Comparison of ENCODE assay signal across 8 cellular contexts in the genomic region with DNA sequence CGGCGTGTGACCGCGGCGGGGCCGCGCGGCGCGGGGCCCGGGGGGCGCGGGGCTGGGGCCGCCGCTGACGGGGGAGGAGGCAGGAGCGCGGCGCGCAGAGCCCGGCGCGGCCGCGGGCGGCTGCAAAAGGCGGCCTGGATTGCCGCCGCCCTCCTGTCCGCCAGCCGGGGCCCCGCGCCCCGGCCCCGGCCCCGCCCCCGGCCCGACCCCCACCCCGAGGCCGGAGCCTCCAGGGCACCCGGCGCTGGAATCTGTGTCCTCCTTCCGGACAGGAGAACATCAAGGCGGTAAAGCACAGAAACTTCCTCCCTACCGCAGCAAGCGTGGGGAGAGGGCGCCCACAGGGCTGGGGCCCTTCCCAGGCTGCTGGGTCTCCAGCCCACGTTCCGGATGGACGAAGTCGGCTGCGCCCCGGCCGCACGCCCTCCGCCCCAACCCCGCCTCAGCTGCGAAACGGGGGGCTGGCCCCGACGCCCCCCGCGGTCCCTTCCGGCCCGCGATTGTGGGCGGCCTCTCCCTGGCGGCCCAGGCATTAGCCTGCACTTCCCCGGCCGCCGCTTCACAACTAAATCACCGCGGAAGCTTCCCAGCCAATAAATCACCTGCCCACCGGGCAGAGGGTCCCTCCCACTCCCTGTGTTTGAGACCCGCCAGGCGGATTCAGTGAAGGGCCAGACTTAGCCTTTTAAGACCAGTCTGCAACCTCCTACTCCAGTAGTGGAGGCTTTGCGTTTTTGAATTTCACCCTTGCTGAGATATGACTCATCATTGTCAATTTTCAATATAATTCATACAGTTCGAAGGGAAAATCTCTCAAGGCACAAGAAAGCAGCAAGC.
DNase-seq lines count a peak whose midpoint lies in the region; ATAC-seq and TF ChIP-seq lines count a peak whose summit lies in the region.

No MANE protein-coding gene starts in this region.

- H3K14ac ChIP-seq in trophoblast cell (ENCODE audit: low read length), result peak overlapping the region; percentile 94

- H3K4me1 ChIP-seq in SJSA1 (replicated peaks) (peaks cover 30% of the 10 kb centered on the region), trophoblast cell (ENCODE audit: control insufficient read depth in 1 of 2, insufficient read depth in 2 of 2, low read length in 2 of 2) (peaks cover 6 to 15% of the 10 kb centered on the region in 2 experiments)

- peak overlapping the region; percentile 43 for H2AFZ ChIP-seq in trophoblast cell (ENCODE audit: insufficient read depth, low read length, poor library complexity)

- H3K4me3 Mint-ChIP-seq in activated naive CD4-positive, alpha-beta T cell treated with anti-CD3 and anti-CD28 coated beads, Interleukin-2, amount 50 U/mL, for 24 hours, result peak overlapping the region; percentile 94

- H3K36me3 ChIP-seq in SJSA1 (peaks cover 27% of the 10 kb centered on the region), trophoblast cell (ENCODE audit: control insufficient read depth in 1 of 2, insufficient read depth in 2 of 2, low read length in 2 of 2) (peaks cover 0 to 7% of the 10 kb centered on the region in 2 experiments)

- DNase-seq in DMS53 (lab: John Stamatoyannopoulos, UW), result peak; percentile 79
- DNase-seq in HL-60 (ENCODE audit: low read depth in 1 of 2, low spot score in 1 of 2), result peak; percentile 40 to 45
- peak; percentile 57 to 67 for DNase-seq in SJSA1 (ENCODE audit: low read depth in 1 of 2, low spot score in 2 of 2)
- peak; percentile 80 for DNase-seq in Right ventricle myocardium inferior (ENCODE audit: missing footprints)
- peak; percentile 42 to 59 for DNase-seq in trophoblast cell

- H4K12ac ChIP-seq in trophoblast cell (ENCODE audit: low read depth, low read length), result peak overlapping the region; percentile 71

- peak overlapping the region; percentile 98 for H3K27ac Mint-ChIP-seq in activated naive CD4-positive, alpha-beta T cell treated with anti-CD3 and anti-CD28 coated beads, Interleukin-2, amount 50 U/mL, for 24 hours

- H2BK120ac ChIP-seq in trophoblast cell (ENCODE audit: insufficient read depth, low read length, poor library complexity), result peak overlapping the region; percentile 95

- peak overlapping the region; percentile 76 for H4K8ac ChIP-seq in trophoblast cell (ENCODE audit: low read depth, low read length)

- H3K4ac ChIP-seq in trophoblast cell (ENCODE audit: low read depth, low read length), result peak overlapping the region; percentile 96

- H2BK5ac ChIP-seq in trophoblast cell (ENCODE audit: low read depth, low read length, poor library complexity), result peak overlapping the region; percentile 89

- no peaks in the 10 kb centered on the region for H3K9me3 Mint-ChIP-seq in activated naive CD4-positive, alpha-beta T cell treated with anti-CD3 and anti-CD28 coated beads, Interleukin-2, amount 50 U/mL, for 24 hours

- H3K79me2 ChIP-seq in trophoblast cell (ENCODE audit: control insufficient read depth, insufficient read depth, low read length, poor library complexity), result peaks cover 15% of the 10 kb centered on the region

- no peak overlapping the region for H2AK5ac ChIP-seq in trophoblast cell (ENCODE audit: low read length)

- no peaks in the 10 kb centered on the region for H3K9me3 ChIP-seq in SJSA1 (replicated peaks)
- H3K9me3 ChIP-seq in trophoblast cell (ENCODE audit: insufficient read depth, low read depth, low read length), result no peaks in the 10 kb centered on the region

- peaks cover 19% of the 10 kb centered on the region for H3K79me1 ChIP-seq in trophoblast cell (ENCODE audit: low read length)

- intact Hi-C loops in Right ventricle myocardium inferior (cut with DNase I), result loop anchor here (2.0 to 5.0 kb wide), 3 partner anchors 57 to 279 kb away; no protein-coding TSS in a partner anchor

- peak; percentile 33 for ATAC-seq in Right ventricle myocardium inferior
- ATAC-seq in GM21423 (IDR thresholded peaks at IDR 0.05; ENCODE audit: unreplicated experiment), result no peak
- no peak for ATAC-seq in HG03521 (IDR thresholded peaks at IDR 0.05; ENCODE audit: unreplicated experiment)

- peak overlapping the region; percentile 66 for H3K4me2 ChIP-seq in trophoblast cell (ENCODE audit: low read length)

- peak overlapping the region; percentile 94 for H4K91ac ChIP-seq in trophoblast cell (ENCODE audit: low read depth, low read length)

- no peaks in the 10 kb centered on the region for H3K27me3 Mint-ChIP-seq in activated naive CD4-positive, alpha-beta T cell treated with anti-CD3 and anti-CD28 coated beads, Interleukin-2, amount 50 U/mL, for 24 hours

- H3K23ac ChIP-seq in trophoblast cell (ENCODE audit: low read length), result no peak overlapping the region

- no peak for TF ChIP-seq CTCF in HL-60 (IDR thresholded peaks at IDR 0.05; ENCODE audit: insufficient read depth, low read length)

- H3K9ac ChIP-seq in trophoblast cell (ENCODE audit: low read length), result peak overlapping the region; percentile 75

- H3K4me3 ChIP-seq in HL-60 (replicated peaks; ENCODE audit: insufficient read depth, low read length), result peak overlapping the region; percentile 78
- peak overlapping the region; percentile 80 for H3K4me3 ChIP-seq in SJSA1
- peak overlapping the region; percentile 68 for H3K4me3 ChIP-seq in trophoblast cell (ENCODE audit: low read depth, low read length)

- H3K27ac ChIP-seq in HL-60 (replicated peaks) (peak overlapping the region; percentile 85), SJSA1 (peak overlapping the region; percentile 78), trophoblast cell (ENCODE audit: low read depth, low read length) (peak overlapping the region; percentile 97)

- H3K36me3 Mint-ChIP-seq in activated naive CD4-positive, alpha-beta T cell treated with anti-CD3 and anti-CD28 coated beads, Interleukin-2, amount 50 U/mL, for 24 hours, result peaks cover 3% of the 10 kb centered on the region

- WGBS in trophoblast cell (ENCODE audit: extremely low coverage, insufficient coverage, insufficient read length), result no CpG with 5 or more reads among the region's 78 CpGs

- H3K4me1 Mint-ChIP-seq in activated naive CD4-positive, alpha-beta T cell treated with anti-CD3 and anti-CD28 coated beads, Interleukin-2, amount 50 U/mL, for 24 hours, result peaks cover 45% of the 10 kb centered on the region

- H3K18ac ChIP-seq in trophoblast cell (ENCODE audit: low read length), result peak overlapping the region; percentile 98

- no peaks in the 10 kb centered on the region for H3K27me3 ChIP-seq in HL-60 (ENCODE audit: insufficient read depth, poor library complexity, severe bottlenecking)
- no peaks in the 10 kb centered on the region for H3K27me3 ChIP-seq in SJSA1 (replicated peaks)
- no peaks in the 10 kb centered on the region for H3K27me3 ChIP-seq in trophoblast cell (ENCODE audit: insufficient read depth, low read length)

- H2BK12ac ChIP-seq in trophoblast cell (ENCODE audit: low read length), result no peak overlapping the region
